In the genomic region with DNA sequence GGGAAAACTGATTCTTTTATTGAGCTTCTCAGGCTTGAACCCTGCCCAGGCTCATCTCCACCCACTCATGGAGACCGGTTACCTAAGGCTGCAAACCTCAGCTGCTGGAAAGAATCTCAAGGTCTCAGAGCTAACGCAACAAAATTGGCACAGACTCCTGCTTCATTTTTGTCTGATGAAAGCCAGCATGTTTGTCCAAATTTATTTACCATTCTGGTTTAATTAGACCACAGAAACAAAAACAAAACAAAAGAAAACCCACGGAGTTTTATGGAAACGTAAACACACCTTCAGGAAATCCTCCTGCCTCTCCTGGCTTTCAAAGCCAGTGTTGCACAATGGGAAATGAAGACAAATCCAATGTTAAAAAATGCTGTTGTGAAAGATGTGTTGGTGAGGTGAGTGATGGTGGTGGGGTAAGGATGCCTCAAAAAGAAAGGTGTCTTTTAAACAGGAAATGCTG, we compare ENCODE assay signal across 14 cellular contexts. TPM values are rescaled to one million over a fixed set of nuclear protein-coding genes. Genes with fewer than 3 reads are reported as not detected.
DNase-seq lines count a peak whose midpoint lies in the region; ATAC-seq, FAIRE-seq and TF ChIP-seq lines count a peak whose summit lies in the region.
"Had no signal": no experiment of that assay in that cellular context is flagged by ENCODE, and none has a peak within 500 bp of the region (broad histone marks: within the 10 kb centered on the region; RNA-seq: fewer than 3 reads in every experiment).

No MANE protein-coding gene starts in this region.

- no peak for TF ChIP-seq POLR2A in esophagus muscularis mucosa (IDR thresholded peaks at IDR 0.05; ENCODE audit: low read depth)

- H3K4me3 ChIP-seq in AG10803 (ENCODE audit: low read length) (no peak overlapping the region), SU-DHL-6 (ENCODE audit: insufficient read depth, low read length, poor library complexity, severe bottlenecking) (peak overlapping the region; percentile 58), esophagus muscularis mucosa (peak overlapping the region in 3 of 4 donors; percentile 6 to 33 (median 13)), pancreas (no peak overlapping the region)
- H3K4me3 ChIP-seq: GM23338, Peyer's patch, upper lobe of left lung had no signal

- WGBS in esophagus muscularis mucosa: 28% methylated on average over 4 of the region's 4 CpGs
- WGBS in pancreas, 2 donors: 14 to 24% methylated on average over 4 of the region's 4 CpGs

- H3K9me3 ChIP-seq in SU-DHL-6 (ENCODE audit: insufficient read depth, low read length): no peaks in the 10 kb centered on the region
- H3K9me3 ChIP-seq in esophagus muscularis mucosa: no peaks in the 10 kb centered on the region
- H3K9me3 ChIP-seq in pancreas: no peaks in the 10 kb centered on the region
- H3K9me3 ChIP-seq: Peyer's patch, upper lobe of left lung had no signal

- ATAC-seq in pancreas: peak; percentile 62 to 80 (median 70)
- ATAC-seq in GM21576 (IDR thresholded peaks at IDR 0.05; ENCODE audit: unreplicated experiment): no peak
- ATAC-seq: GM23338 had no signal

- no peaks in the 10 kb centered on the region for H4K20me1 ChIP-seq in SU-DHL-6 (ENCODE audit: low read depth, low read length)

- peak overlapping the region; percentile 83 for H3K9ac ChIP-seq in SU-DHL-6 (ENCODE audit: low read length)

- H3K4me2 ChIP-seq in SU-DHL-6 (ENCODE audit: low read depth, low read length, poor library complexity, severe bottlenecking): peak overlapping the region; percentile 97
- H3K4me2 ChIP-seq: GM23338 had no signal

- TF ChIP-seq CTCF in AG10803 (conservative IDR thresholded peaks at IDR 0.05; ENCODE audit: low read length) (no peak), SU-DHL-6 (IDR thresholded peaks at IDR 0.05; ENCODE audit: insufficient read depth, low read length, poor library complexity, severe bottlenecking) (no peak), esophagus muscularis mucosa (IDR thresholded peaks at IDR 0.05) (peak; percentile 8 to 28 (median 12)), pancreas (IDR thresholded peaks at IDR 0.05) (no peak), GM10266 (IDR thresholded peaks at IDR 0.05; ENCODE audit: control insufficient read depth, insufficient read depth, low read depth, missing control alignments) (no peak)

- peak overlapping the region; percentile 99 for H3K27ac ChIP-seq in SU-DHL-6 (ENCODE audit: low read depth, low read length)
- H3K27ac ChIP-seq in esophagus muscularis mucosa (replicated peaks in 1 of 4): peak overlapping the region; percentile 68 to 85 (median 82)
- H3K27ac ChIP-seq in pancreas: peak overlapping the region in 2 of 4 donors; percentile 36 to 44
- H3K27ac ChIP-seq: upper lobe of left lung had no signal

- H3K9me2 ChIP-seq in SU-DHL-6 (replicated peaks; ENCODE audit: insufficient read depth, low read length): no peaks in the 10 kb centered on the region

- DNase-seq in AG10803 (ENCODE audit: low read depth) (peak; percentile 31), esophagus muscularis mucosa (ENCODE audit: extremely low spot score) (no peak), pancreas (no peak), GM10266 (ENCODE audit: extremely low spot score) (no peak), hippocampal formation (lab: John Stamatoyannopoulos, UW) (no peak), ureter (ENCODE audit: low spot score) (no peak)
- DNase-seq: ACHN, NCI-H446 treated with DMSO at 0.1 percent for 48 hours, Peyer's patch, upper lobe of left lung had no signal

- H3K27me3 ChIP-seq in SU-DHL-6 (ENCODE audit: low read length): no peaks in the 10 kb centered on the region
- no peaks in the 10 kb centered on the region for H3K27me3 ChIP-seq in esophagus muscularis mucosa
- H3K27me3 ChIP-seq in pancreas: no peaks in the 10 kb centered on the region
- H3K27me3 ChIP-seq: Peyer's patch, upper lobe of left lung had no signal

- peaks cover 16 to 43% (median 39%) of the 10 kb centered on the region in 4 donors for H3K4me1 ChIP-seq in esophagus muscularis mucosa
- peaks cover 0 to 11% (median 10%) of the 10 kb centered on the region in 3 donors for H3K4me1 ChIP-seq in pancreas

- H3K36me3 ChIP-seq in SU-DHL-6 (ENCODE audit: low read length): no peaks in the 10 kb centered on the region
- H3K36me3 ChIP-seq in esophagus muscularis mucosa: peaks cover 0 to 29% (median 7%) of the 10 kb centered on the region in 4 donors
- peaks cover 0 to 33% (median 0%) of the 10 kb centered on the region in 3 donors for H3K36me3 ChIP-seq in pancreas
- H3K36me3 ChIP-seq: Peyer's patch, upper lobe of left lung had no signal

- intact Hi-C loops in esophagus muscularis mucosa (cut with DNase I) (loop anchor here (2.0 to 10.0 kb wide), 2 partner anchors 57 to 197 kb away; a partner anchor contains a TSS), pancreas (cut with DNase I) (loop anchor here in 1 of 3 donors (10.0 kb wide), 1 partner anchor 117 kb away; a partner anchor contains a TSS)

- peaks cover 76% of the 10 kb centered on the region for H3F3A ChIP-seq in SU-DHL-6 (ENCODE audit: insufficient read depth)

- no peak overlapping the region for H2AFZ ChIP-seq in SU-DHL-6 (ENCODE audit: low read depth, low read length, severe bottlenecking)
- H2AFZ ChIP-seq: GM23338 had no signal

- peaks cover 43% of the 10 kb centered on the region for H3K79me2 ChIP-seq in SU-DHL-6 (ENCODE audit: insufficient read depth, low read length)

- no peak for TF ChIP-seq EP300 in esophagus muscularis mucosa (IDR thresholded peaks at IDR 0.05)

- no peak for FAIRE-seq in pancreas (lab: Jason Lieb, UNC)

RNA-seq across cellular contexts. Expression of a gene that starts 56.4 kb away (rescaled TPM):
- total RNA-seq in esophagus muscularis mucosa: 1,000 to 10,000 TPM; 1,279 to 2,098 (median 1,627) TPM
- 10 to 100 TPM in 3 of 6 donors, 1 to 10 TPM in 3; 6.3 to 32.9 (median 10.7) TPM for total RNA-seq in pancreas
- polyA plus RNA-seq in pancreas: 10 to 100 TPM; 30.6 to 50.5 TPM
- 127 TPM for total RNA-seq in ureter
- total RNA-seq: T-helper 1 cell treated with Interleukin-12 subunit alpha and Interleukin-12 subunit beta and Interleukin-4 antibody, amounts not matched to agents 30 ng/mL and 1 ng/mL, for 36 hours had no signal

Comparison
In these comparisons a context has a peak if more than half of its experiments do, and no peak if none do; other contexts are left out.
1. H3K4me3 ChIP-seq: peak in SU-DHL-6 (single experiment) and esophagus muscularis mucosa (3 of 4); none in AG10803 (single experiment) and pancreas (0 of 4).
2. CTCF ChIP-seq: peak in esophagus muscularis mucosa (3 of 3); none in AG10803 (single experiment), SU-DHL-6 (single experiment), pancreas (0 of 4) and GM10266 (single experiment).